ENCODE assay signal across 1 cellular context in genomic region chr3:112811917-112812660, GRCh38.
TF ChIP-seq lines count a peak whose summit lies in the region.

No MANE protein-coding gene starts in this region.

TF ChIP-seq in WTC11, 78 proteins besides CTCF, POLR2A, EP300 and RAD21 (continued from another document):
- TF ChIP-seq FOXJ3 (CRISPR knock-in tag; IDR thresholded peaks at IDR 0.05; ENCODE audit: borderline replicate concordance) (no peak), GTF2I (CRISPR knock-in tag; conservative IDR thresholded peaks at IDR 0.05) (no peak), ZNF423 (CRISPR knock-in tag; IDR thresholded peaks at IDR 0.05) (no peak), ZBTB43 (CRISPR knock-in tag; IDR thresholded peaks at IDR 0.05) (no peak), ERG (CRISPR knock-in tag; IDR thresholded peaks at IDR 0.05) (no peak), STAT6 (CRISPR knock-in tag; conservative IDR thresholded peaks at IDR 0.05; ENCODE audit: low read depth) (no peak), RORB (CRISPR knock-in tag; IDR thresholded peaks at IDR 0.05) (no peak), ATF1 (CRISPR knock-in tag; IDR thresholded peaks at IDR 0.05) (no peak), ESRRA (CRISPR knock-in tag; IDR thresholded peaks at IDR 0.05; ENCODE audit: borderline replicate concordance) (no peak), NR2C2 (CRISPR knock-in tag; IDR thresholded peaks at IDR 0.05) (no peak), ZNF219 (CRISPR knock-in tag; IDR thresholded peaks at IDR 0.05; ENCODE audit: borderline replicate concordance) (no peak), ZSCAN18 (CRISPR knock-in tag; IDR thresholded peaks at IDR 0.05) (no peak)
